Comparison of ENCODE assay signal across 23 cellular contexts in the genomic region with DNA sequence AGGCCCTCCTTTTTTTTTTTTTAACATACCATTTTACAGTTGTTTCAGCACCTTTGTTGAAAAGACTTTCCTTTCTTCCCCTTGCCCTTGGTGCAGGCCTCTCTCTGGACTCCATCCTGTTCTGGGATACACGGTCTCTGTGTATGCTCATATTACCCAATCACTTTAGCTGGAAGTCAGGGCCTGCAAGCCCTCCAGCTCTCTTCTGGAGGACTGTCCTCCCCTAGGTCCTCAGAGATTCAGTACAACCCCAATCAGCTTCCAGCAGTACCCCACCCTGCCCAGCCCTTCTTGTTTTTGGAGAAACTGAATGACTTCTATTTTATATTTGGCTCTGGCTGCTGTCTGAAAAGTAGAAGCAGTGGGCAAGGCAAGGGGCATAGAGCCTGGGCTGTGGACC.
DNase-seq lines count a peak whose midpoint lies in the region; ATAC-seq and TF ChIP-seq lines count a peak whose summit lies in the region.
"Had no signal": no experiment of that assay in that cellular context is flagged by ENCODE, and none has a peak within 500 bp of the region (broad histone marks: within the 10 kb centered on the region; RNA-seq: fewer than 3 reads in every experiment).

No MANE protein-coding gene starts in this region.

- H3K36me3 ChIP-seq in GM23338 (ENCODE audit: insufficient read depth): no peaks in the 10 kb centered on the region
- H3K36me3 ChIP-seq: BE2C; BLaER1 treated with 17β-estradiol and CSF1 and Interleukin-3, amounts not matched to agents 10 nM and 100 nM had no signal

- no peak overlapping the region for H3K4me3 ChIP-seq in GM23338
- H3K4me3 ChIP-seq: A549; BLaER1 treated with 17β-estradiol and CSF1 and Interleukin-3, amounts not matched to agents 10 nM and 100 nM; GM12878; GM23248 had no signal

- POLR2A ChIA-PET in WTC11 (lab: Charles Lee): no interaction called here

- H3K27ac Mint-ChIP-seq in GM23338 (0 out of 2 replicates have a peak overlapping the region, but pooled peaks have one; percentile 11), WTC11 (peak overlapping the region; percentile 56)
- H3K27ac Mint-ChIP-seq: CD14-positive monocyte; CD4-positive, alpha-beta T cell had no signal

- no peaks in the 10 kb centered on the region for H3K36me3 Mint-ChIP-seq in GM23338 (ENCODE audit: low read depth)
- H3K36me3 Mint-ChIP-seq in WTC11: no peaks in the 10 kb centered on the region
- H3K36me3 Mint-ChIP-seq: CD14-positive monocyte; CD8-positive, alpha-beta memory T cell had no signal

- no peak overlapping the region for H3K27ac ChIP-seq in GM23338 (ENCODE audit: low read depth)
- H3K27ac ChIP-seq: A549; BLaER1 treated with 17β-estradiol and CSF1 and Interleukin-3, amounts not matched to agents 10 nM and 100 nM; GM23248 had no signal

- H4K20me1 ChIP-seq in GM23338 (replicated peaks; ENCODE audit: insufficient read depth): no peaks in the 10 kb centered on the region
- H4K20me1 ChIP-seq: BLaER1 treated with 17β-estradiol and CSF1 and Interleukin-3, amounts not matched to agents 10 nM and 100 nM had no signal

- no peak overlapping the region for H3K4me2 ChIP-seq in GM23338
- H3K4me2 ChIP-seq: A549; BLaER1 treated with 17β-estradiol and CSF1 and Interleukin-3, amounts not matched to agents 10 nM and 100 nM had no signal

- H3F3A ChIP-seq in GM23338 (replicated peaks; ENCODE audit: low read depth): no peaks in the 10 kb centered on the region

- DNase-seq in left ventricle myocardium superior (no peak), cardiac septum (ENCODE audit: low spot score) (no peak), GM23338 (ENCODE audit: low spot score) (no peak), WTC11 (ENCODE audit: low spot score) (no peak), NCI-H2029 (lab: John Stamatoyannopoulos, UW) (no peak)
- no peak for DNase-seq in activated CD4-positive, alpha-beta T cell treated with anti-CD3 and anti-CD28 coated beads for 4 hours
- DNase-seq: 8988T; ACHN; AML-193; BE2C; CD4-positive, alpha-beta T cell; CD8-positive, alpha-beta memory T cell; DMS 273 treated with DMSO at 0.1 percent for 48 hours; DMS79; EL; GDM1; GM23248; H9 had no signal

- H3K4me1 Mint-ChIP-seq in GM23338 (peaks cover 27% of the 10 kb centered on the region), WTC11 (peaks cover 31% of the 10 kb centered on the region)
- H3K4me1 Mint-ChIP-seq: CD14-positive monocyte; CD8-positive, alpha-beta memory T cell had no signal

- H3K27me3 Mint-ChIP-seq in GM23338 (ENCODE audit: insufficient read depth, low read depth, poor library complexity): no peaks in the 10 kb centered on the region
- H3K27me3 Mint-ChIP-seq in WTC11 (ENCODE audit: low read depth): no peaks in the 10 kb centered on the region

- no peaks in the 10 kb centered on the region for H3K79me2 ChIP-seq in GM23338 (replicated peaks; ENCODE audit: insufficient read depth)

- intact Hi-C loops in left ventricle myocardium superior (cut with micrococcal nuclease) (no loop called here), cardiac septum (cut with DNase I) (no loop called here)

- peaks cover 16% of the 10 kb centered on the region for H3K4me1 ChIP-seq in GM23338 (ENCODE audit: insufficient read depth)
- H3K4me1 ChIP-seq: BE2C had no signal

- no peak for TF ChIP-seq CTCF in GM23338 (conservative IDR thresholded peaks at IDR 0.05; ENCODE audit: low read depth in 2 of 2)
- TF ChIP-seq CTCF in WTC11 (IDR thresholded peaks at IDR 0.05): no peak

- CTCF ChIA-PET in WTC11 (lab: Charles Lee): no interaction called here

- no peak overlapping the region for H2AFZ ChIP-seq in GM23338
- H2AFZ ChIP-seq: GM23248 had no signal

- no peak overlapping the region for H3K4me3 Mint-ChIP-seq in GM23338
- H3K4me3 Mint-ChIP-seq in WTC11: no peak overlapping the region
- H3K4me3 Mint-ChIP-seq: CD14-positive monocyte; CD4-positive, alpha-beta T cell; CD8-positive, alpha-beta memory T cell; H9 had no signal

- H3K27me3 ChIP-seq in GM23338 (ENCODE audit: insufficient read depth): no peaks in the 10 kb centered on the region
- H3K27me3 ChIP-seq: BE2C; BLaER1 treated with 17β-estradiol and CSF1 and Interleukin-3, amounts not matched to agents 10 nM and 100 nM had no signal

- H3K9me3 Mint-ChIP-seq in GM23338 (no peaks in the 10 kb centered on the region), WTC11 (no peaks in the 10 kb centered on the region)
- H3K9me3 Mint-ChIP-seq: CD4-positive, alpha-beta T cell; H9 had no signal

- 0 out of 2 replicates have a peak, but pooled peaks cover 3% of the 10 kb centered on the region for H3K9me2 ChIP-seq in GM23338 (ENCODE audit: insufficient read depth)

- ATAC-seq in left ventricle myocardium superior: peak; percentile 62
- no peak for ATAC-seq in GM23338
- no peak for ATAC-seq in WTC11
- ATAC-seq: A549, GM12878, HCT116 had no signal

TF ChIP-seq in GM23338, 12 proteins besides CTCF, POLR2A, EP300 and RAD21 (continues in another document):
- TF ChIP-seq EZH2phosphoT487 (IDR thresholded peaks at IDR 0.05; ENCODE audit: unreplicated experiment) (no peak), POLR2AphosphoS5 (IDR thresholded peaks at IDR 0.05; ENCODE audit: low read depth) (no peak), REST (IDR thresholded peaks at IDR 0.05; ENCODE audit: unreplicated experiment) (no peak), CREB1 (CRISPR knock-in tag; IDR thresholded peaks at IDR 0.05; ENCODE audit: low read depth) (no peak), EZH2 (IDR thresholded peaks at IDR 0.05; ENCODE audit: low read depth, unreplicated experiment) (no peak), NANOG (IDR thresholded peaks at IDR 0.05; ENCODE audit: borderline replicate concordance) (no peak), ZNF114 (CRISPR knock-in tag; IDR thresholded peaks at IDR 0.05) (no peak), ZNF331 (CRISPR knock-in tag; IDR thresholded peaks at IDR 0.05; ENCODE audit: low read depth) (no peak)

TF ChIP-seq in WTC11, 78 proteins besides CTCF, POLR2A, EP300 and RAD21 (continues in another document):
- TF ChIP-seq FOXK1 (CRISPR knock-in tag; IDR thresholded peaks at IDR 0.05): no peak
- no peak for TF ChIP-seq CBFB (CRISPR knock-in tag; IDR thresholded peaks at IDR 0.05; ENCODE audit: low read depth)
- no peak for TF ChIP-seq IRF2 (CRISPR knock-in tag; IDR thresholded peaks at IDR 0.05; ENCODE audit: borderline replicate concordance, low read depth)
- TF ChIP-seq, protein P1, sequence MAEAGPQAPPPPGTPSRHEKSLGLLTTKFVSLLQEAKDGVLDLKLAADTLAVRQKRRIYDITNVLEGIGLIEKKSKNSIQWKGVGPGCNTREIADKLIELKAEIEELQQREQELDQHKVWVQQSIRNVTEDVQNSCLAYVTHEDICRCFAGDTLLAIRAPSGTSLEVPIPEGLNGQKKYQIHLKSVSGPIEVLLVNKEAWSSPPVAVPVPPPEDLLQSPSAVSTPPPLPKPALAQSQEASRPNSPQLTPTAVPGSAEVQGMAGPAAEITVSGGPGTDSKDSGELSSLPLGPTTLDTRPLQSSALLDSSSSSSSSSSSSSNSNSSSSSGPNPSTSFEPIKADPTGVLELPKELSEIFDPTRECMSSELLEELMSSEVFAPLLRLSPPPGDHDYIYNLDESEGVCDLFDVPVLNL (CRISPR knock-in tag; IDR thresholded peaks at IDR 0.05; ENCODE audit: borderline replicate concordance, low read depth): no peak
- TF ChIP-seq ZBTB21 (CRISPR knock-in tag; IDR thresholded peaks at IDR 0.05; ENCODE audit: borderline replicate concordance): no peak
- no peak for TF ChIP-seq MYBL2 (CRISPR knock-in tag; IDR thresholded peaks at IDR 0.05)
- no peak for TF ChIP-seq E2F5 (CRISPR knock-in tag; IDR thresholded peaks at IDR 0.05)
- no peak for TF ChIP-seq ZNF396 (CRISPR knock-in tag; IDR thresholded peaks at IDR 0.05; ENCODE audit: borderline replicate concordance)
- TF ChIP-seq JUN (CRISPR knock-in tag; IDR thresholded peaks at IDR 0.05): no peak
- TF ChIP-seq ZNF263 (CRISPR knock-in tag; IDR thresholded peaks at IDR 0.05; ENCODE audit: low read depth): no peak
- TF ChIP-seq GTF2I (CRISPR knock-in tag; conservative IDR thresholded peaks at IDR 0.05): no peak
- TF ChIP-seq, protein P2, sequence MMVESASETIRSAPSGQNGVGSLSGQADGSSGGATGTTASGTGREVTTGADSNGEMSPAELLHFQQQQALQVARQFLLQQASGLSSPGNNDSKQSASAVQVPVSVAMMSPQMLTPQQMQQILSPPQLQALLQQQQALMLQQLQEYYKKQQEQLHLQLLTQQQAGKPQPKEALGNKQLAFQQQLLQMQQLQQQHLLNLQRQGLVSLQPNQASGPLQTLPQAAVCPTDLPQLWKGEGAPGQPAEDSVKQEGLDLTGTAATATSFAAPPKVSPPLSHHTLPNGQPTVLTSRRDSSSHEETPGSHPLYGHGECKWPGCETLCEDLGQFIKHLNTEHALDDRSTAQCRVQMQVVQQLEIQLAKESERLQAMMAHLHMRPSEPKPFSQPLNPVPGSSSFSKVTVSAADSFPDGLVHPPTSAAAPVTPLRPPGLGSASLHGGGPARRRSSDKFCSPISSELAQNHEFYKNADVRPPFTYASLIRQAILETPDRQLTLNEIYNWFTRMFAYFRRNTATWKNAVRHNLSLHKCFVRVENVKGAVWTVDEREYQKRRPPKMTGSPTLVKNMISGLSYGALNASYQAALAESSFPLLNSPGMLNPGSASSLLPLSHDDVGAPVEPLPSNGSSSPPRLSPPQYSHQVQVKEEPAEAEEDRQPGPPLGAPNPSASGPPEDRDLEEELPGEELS (CRISPR knock-in tag; IDR thresholded peaks at IDR 0.05): no peak
- TF ChIP-seq, protein P3, sequence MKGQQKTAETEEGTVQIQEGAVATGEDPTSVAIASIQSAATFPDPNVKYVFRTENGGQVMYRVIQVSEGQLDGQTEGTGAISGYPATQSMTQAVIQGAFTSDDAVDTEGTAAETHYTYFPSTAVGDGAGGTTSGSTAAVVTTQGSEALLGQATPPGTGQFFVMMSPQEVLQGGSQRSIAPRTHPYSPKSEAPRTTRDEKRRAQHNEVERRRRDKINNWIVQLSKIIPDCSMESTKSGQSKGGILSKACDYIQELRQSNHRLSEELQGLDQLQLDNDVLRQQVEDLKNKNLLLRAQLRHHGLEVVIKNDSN (CRISPR knock-in tag; IDR thresholded peaks at IDR 0.05): no peak
